8 cellular contexts compared by ENCODE assay signal in the genomic region with DNA sequence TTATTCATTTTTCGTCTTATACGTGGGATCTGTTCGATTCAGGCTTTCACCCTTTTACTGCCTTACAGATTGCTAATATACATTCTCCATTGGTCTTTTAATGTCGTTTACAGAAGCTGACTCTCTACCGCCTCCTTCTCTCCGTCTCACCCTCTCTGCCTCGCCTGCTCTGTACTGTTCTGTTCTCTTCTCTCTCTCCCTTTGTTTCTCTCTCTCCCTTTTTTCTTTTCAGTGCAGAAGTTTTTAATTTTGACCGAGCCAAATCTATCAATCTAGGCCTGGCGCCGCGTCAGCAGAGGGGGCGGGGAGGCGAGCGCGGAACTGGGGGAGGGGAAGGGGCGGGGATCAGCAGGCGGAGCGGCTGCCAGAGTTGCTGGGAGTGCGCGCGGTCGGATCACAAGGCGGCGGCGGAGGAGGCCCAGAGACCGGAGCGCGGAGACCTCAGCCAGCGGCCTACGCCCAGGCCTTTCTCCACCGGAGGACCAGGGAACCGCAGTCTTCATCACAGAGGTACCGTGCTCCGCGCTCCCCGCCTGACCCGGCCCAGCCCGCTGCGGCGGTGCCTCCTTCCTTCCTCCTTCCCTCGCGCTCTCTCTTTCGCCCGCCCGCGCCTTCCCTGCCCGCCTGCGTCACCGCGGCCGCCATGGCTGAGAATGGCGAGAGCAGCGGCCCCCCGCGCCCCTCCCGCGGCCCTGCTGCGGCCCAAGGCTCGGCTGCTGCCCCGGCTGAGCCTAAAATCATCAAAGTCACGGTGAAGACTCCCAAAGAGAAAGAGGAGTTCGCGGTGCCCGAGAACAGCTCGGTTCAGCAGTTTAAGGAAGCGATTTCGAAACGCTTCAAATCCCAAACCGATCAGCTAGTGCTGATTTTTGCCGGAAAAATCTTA. TPM values are rescaled to one million over a fixed set of nuclear protein-coding genes. Genes with fewer than 3 reads are reported as not detected.
DNase-seq lines count a peak whose midpoint lies in the region; ATAC-seq and TF ChIP-seq lines count a peak whose summit lies in the region.

Gene UBQLN2 (plus strand): TSS at position 397 of the 886 bp plus-strand sequence. CDS start 247 bp downstream, at position 644.

- peaks cover 26% of the 10 kb centered on the region for H3K4me1 Mint-ChIP-seq in neural crest cell

- H3K4me3 ChIP-seq in stomach smooth muscle (ENCODE audit: low read length in 2 of 2): peak within 1 kb of the TSS; percentile 83 to 86

- TF ChIP-seq CTCF in neural crest cell (conservative IDR thresholded peaks at IDR 0.05): peak; percentile 28

- no peaks in the 10 kb centered on the region for H3K36me3 Mint-ChIP-seq in neural crest cell (ENCODE audit: low read depth)

- no peaks in the 10 kb centered on the region for H3K36me3 ChIP-seq in stomach smooth muscle (ENCODE audit: control insufficient read depth in 2 of 2, insufficient read depth in 2 of 2, low read length in 2 of 2)

- H3K27me3 Mint-ChIP-seq in neural crest cell (ENCODE audit: low read depth): no peaks in the 10 kb centered on the region

- H3K27ac ChIP-seq in stomach smooth muscle (ENCODE audit: low read length): peak within 1 kb of the TSS; percentile 94

- DNase-seq in DMS79 treated with DMSO at 0.1 percent for 48 hours (lab: John Stamatoyannopoulos, UW): peak; percentile 50
- DNase-seq in LHCN-M2 (ENCODE audit: low read depth): peak; percentile 75
- DNase-seq in SHP77 (lab: John Stamatoyannopoulos, UW): peak; percentile 77 to 86
- DNase-seq in activated effector memory CD4-positive, alpha-beta T cell treated with Interleukin-2 at 50 U/mL for 16 hours: peak; percentile 71
- peak; percentile 64 for DNase-seq in fibroblast of the conjunctiva (ENCODE audit: low read depth)
- peak; percentile 50 for DNase-seq in neural crest cell (ENCODE audit: low read depth, low spot score)

- peak within 1 kb of the TSS; percentile 93 for H3K27ac Mint-ChIP-seq in neural crest cell (ENCODE audit: unreplicated experiment)

- H3K4me3 Mint-ChIP-seq in neural crest cell: peak within 1 kb of the TSS; percentile 86

- peak within 1 kb of the TSS; percentile 89 to 94 for H3K9ac ChIP-seq in stomach smooth muscle (ENCODE audit: low read length in 2 of 2)

- ATAC-seq in GM21786 (IDR thresholded peaks at IDR 0.05; ENCODE audit: unreplicated experiment): peak; percentile 67

- no peaks in the 10 kb centered on the region for H3K9me3 ChIP-seq in stomach smooth muscle (ENCODE audit: control insufficient read depth in 2 of 2, low read length in 2 of 2)

- H3K4me1 ChIP-seq in stomach smooth muscle (ENCODE audit: control insufficient read depth, insufficient read depth, low read length): peaks cover 8% of the 10 kb centered on the region

- H3K9me3 Mint-ChIP-seq in neural crest cell: peaks cover 3% of the 10 kb centered on the region

- H3K27me3 ChIP-seq in stomach smooth muscle (ENCODE audit: control insufficient read depth in 1 of 2, insufficient read depth in 2 of 2, low read length in 2 of 2): peaks cover 0 to 3% of the 10 kb centered on the region in 2 donors

RNA-seq across cellular contexts. Expression of gene UBQLN2, which starts in this region (rescaled TPM):
- total RNA-seq in LHCN-M2 (2014; rRNA removed): 13.1 and 20.4 TPM in 2 replicates
- 18.4 TPM for polyA plus RNA-seq in LHCN-M2 (2012)
- total RNA-seq in neural crest cell: 40.3 and 41.4 TPM in 2 replicates

Comparison
In these comparisons a context has a peak if more than half of its experiments do, and no peak if none do; other contexts are left out.
1. Peak in every context shown above with its lines: DNase-seq, ATAC-seq, H3K4me3 ChIP-seq and H3K27ac ChIP-seq.